In genomic region chr3:46942481-46943236, GRCh38 we compare ENCODE assay signal across 11 cellular contexts. TPM values are rescaled to one million over a fixed set of nuclear protein-coding genes. Genes with fewer than 3 reads are reported as not detected.
A peak's percentile ranks its signal among the peaks of the same experiment; 100 is the strongest.
DNase-seq lines count a peak whose midpoint lies in the region; ATAC-seq, FAIRE-seq and TF ChIP-seq lines count a peak whose summit lies in the region.
"Had no signal": no experiment of that assay in that cellular context is flagged by ENCODE, and none has a peak within 500 bp of the region (broad histone marks: within the 10 kb centered on the region; RNA-seq: fewer than 3 reads in every experiment).

No MANE protein-coding gene starts in this region.

- H3K36me3 Mint-ChIP-seq in activated naive CD4-positive, alpha-beta T cell treated with anti-CD3 and anti-CD28 coated beads, Interleukin-2, amount 50 U/mL, for 24 hours, result peaks cover 10% of the 10 kb centered on the region
- peaks cover 42% of the 10 kb centered on the region for H3K36me3 Mint-ChIP-seq in type B pancreatic cell

- no peak for TF ChIP-seq RAD21 in H1 (IDR thresholded peaks at IDR 0.05 in 1 of 2, conservative IDR thresholded peaks at IDR 0.05 in 1 of 2; ENCODE audit: low read depth in 2 of 2, low read length in 2 of 2)

- H3K14ac ChIP-seq in H1 (ENCODE audit: insufficient read length), result no peak overlapping the region

- H3K27me3 ChIP-seq in H1 (replicated peaks in 1 of 4; ENCODE audit: control insufficient read depth in 3 of 4, extremely low read depth in 1 of 4, insufficient read depth in 3 of 4, low read length in 3 of 4), result no peaks in the 10 kb centered on the region

- H2BK120ac ChIP-seq in H1 (replicated peaks; ENCODE audit: low read depth, low read length), result no peak overlapping the region

- H3K56ac ChIP-seq in H1 (replicated peaks; ENCODE audit: insufficient read length, low read depth, low read length), result no peak overlapping the region

- no peak overlapping the region for H3K27ac ChIP-seq in H1 (ENCODE audit: low read depth, low read length)

- no peak overlapping the region for H2BK15ac ChIP-seq in H1 (ENCODE audit: low read length)

- no peak overlapping the region for H2AFZ ChIP-seq in H1 (ENCODE audit: low read length)

- CTCF ChIA-PET in H1 (lab: Charles Lee; ENCODE audit: partially characterized antibody), result interaction anchor here (0.7 to 2.0 kb wide), 6 partner anchors 12 to 56 kb away, joined by 3 to 11 read pairs (median 4); no protein-coding TSS in a partner anchor

- peaks cover 32% of the 10 kb centered on the region for H3K79me1 ChIP-seq in H1 (ENCODE audit: low read depth, low read length)

- peak overlapping the region; percentile 13 for H3K4me3 Mint-ChIP-seq in activated naive CD4-positive, alpha-beta T cell treated with anti-CD3 and anti-CD28 coated beads, Interleukin-2, amount 50 U/mL, for 24 hours
- H3K4me3 Mint-ChIP-seq in type B pancreatic cell, result peak overlapping the region; percentile 65

- peaks cover 5 to 80% of the 10 kb centered on the region in 2 experiments for H3K79me2 ChIP-seq in H1 (ENCODE audit: control insufficient read depth in 1 of 2, insufficient read depth in 2 of 2, low read length in 2 of 2)

- H3K4me1 Mint-ChIP-seq in activated naive CD4-positive, alpha-beta T cell treated with anti-CD3 and anti-CD28 coated beads, Interleukin-2, amount 50 U/mL, for 24 hours, result peaks cover 72% of the 10 kb centered on the region
- H3K4me1 Mint-ChIP-seq in type B pancreatic cell (ENCODE audit: unreplicated experiment), result peaks cover 69% of the 10 kb centered on the region

- H2BK5ac ChIP-seq in H1 (ENCODE audit: low read depth, low read length), result no peak overlapping the region; the same call in 1 of the 2 replicates

- no peaks in the 10 kb centered on the region for H3K9me3 Mint-ChIP-seq in activated naive CD4-positive, alpha-beta T cell treated with anti-CD3 and anti-CD28 coated beads, Interleukin-2, amount 50 U/mL, for 24 hours
- peaks cover 9% of the 10 kb centered on the region for H3K9me3 Mint-ChIP-seq in type B pancreatic cell

- no peak for TF ChIP-seq EP300 in H1 (IDR thresholded peaks at IDR 0.05; ENCODE audit: borderline replicate concordance in 1 of 2, low read depth in 2 of 2, low read length in 2 of 2)

- H4K91ac ChIP-seq in H1 (replicated peaks; ENCODE audit: insufficient read length, low read length), result no peak overlapping the region

- POLR2A ChIA-PET in H1 (lab: Charles Lee; ENCODE audit: partially characterized antibody), result interaction anchor here (0.8 to 2.2 kb wide), 6 partner anchors 9 to 417 kb away, joined by 3 to 6 read pairs (median 4); partner anchors contain the start of gene CCDC12

- ATAC-seq in mucosa of descending colon, result no peak
- ATAC-seq in HG02840 (IDR thresholded peaks at IDR 0.05; ENCODE audit: low FRiP score, unreplicated experiment), result no peak
- ATAC-seq: Panc1 had no signal

- no peak for FAIRE-seq in H1 (lab: Jason Lieb, UNC)
- FAIRE-seq: endometrium had no signal

- 0 out of 2 replicates have a peak overlapping the region, but pooled peaks have one; percentile 7 for H4K8ac ChIP-seq in H1 (ENCODE audit: extremely low read depth, insufficient read depth, low read length)

- WGBS in H1 (ENCODE audit: extremely low coverage in 1 of 2, insufficient coverage in 1 of 2, insufficient read length in 1 of 2, insufficient replicate concordance in 2 of 2, low coverage in 1 of 2, low lambda C conversion rate in 2 of 2, missing lambda C conversion rate in 1 of 2), 2 experiments, result 91% methylated on average over 12 of the region's 12 CpGs; no CpG with 5 or more reads in 1 of the 2 experiments

- no peak for TF ChIP-seq CTCF in H1 (IDR thresholded peaks at IDR 0.05; ENCODE audit: control extremely low read depth in 1 of 3, insufficient read depth in 1 of 3, low read depth in 1 of 3, low read length in 3 of 3)
- TF ChIP-seq CTCF in mucosa of descending colon (IDR thresholded peaks at IDR 0.05), result no peak
- TF ChIP-seq CTCF in type B pancreatic cell (conservative IDR thresholded peaks at IDR 0.05), result no peak

- H3K4me2 ChIP-seq in H1 (ENCODE audit: insufficient read depth in 1 of 2, low read depth in 2 of 2, low read length in 2 of 2), result no peak overlapping the region

- H3K18ac ChIP-seq in H1 (ENCODE audit: extremely low read depth, low read length), result no peak overlapping the region

- H3K9ac ChIP-seq in H1 (replicated peaks in 1 of 4; ENCODE audit: extremely low read depth in 1 of 4, low read depth in 3 of 4, low read length in 3 of 4), result no peak overlapping the region

- H2BK12ac ChIP-seq in H1 (ENCODE audit: low read depth, low read length), result no peak overlapping the region; the same call in 1 of the 2 replicates

- peaks cover 5 to 14% (median 9%) of the 10 kb centered on the region in 4 experiments; a peak in 5 of 7 replicates for H3K4me1 ChIP-seq in H1 (replicated peaks in 1 of 4; ENCODE audit: control insufficient read depth in 3 of 4, insufficient read depth in 4 of 4, low read length in 3 of 4)
- peaks cover 55% of the 10 kb centered on the region for H3K4me1 ChIP-seq in mucosa of descending colon (ENCODE audit: low read depth)

- no peak overlapping the region for H3K4ac ChIP-seq in H1 (replicated peaks; ENCODE audit: insufficient read length, low read depth, low read length)

- H2BK20ac ChIP-seq in H1 (ENCODE audit: low read length), result no peak overlapping the region

- no peak overlapping the region for H4K5ac ChIP-seq in H1 (ENCODE audit: insufficient read length, low read depth, low read length)

- peak overlapping the region; percentile 47; the same call in 1 of the 2 replicates for H2AK5ac ChIP-seq in H1 (ENCODE audit: low read depth, low read length)

- peak overlapping the region; percentile 19 for H3K27ac Mint-ChIP-seq in activated naive CD4-positive, alpha-beta T cell treated with anti-CD3 and anti-CD28 coated beads, Interleukin-2, amount 50 U/mL, for 24 hours
- peak overlapping the region; percentile 97 for H3K27ac Mint-ChIP-seq in type B pancreatic cell

- TF ChIP-seq POLR2A in H1 (IDR thresholded peaks at IDR 0.05; ENCODE audit: control extremely low read depth in 1 of 2, low read depth in 2 of 2, low read length in 2 of 2), result no peak

- intact Hi-C loops in mucosa of descending colon (cut with DNase I, micrococcal nuclease), result no loop called here

- H3K4me3 ChIP-seq in H1 (ENCODE audit: extremely low read depth in 1 of 4, insufficient read depth in 2 of 4, low read depth in 3 of 4, low read length in 4 of 4) (no peak overlapping the region), mucosa of descending colon (no peak overlapping the region)

- H3K36me3 ChIP-seq in H1 (ENCODE audit: control insufficient read depth in 2 of 4, insufficient read depth in 4 of 4, low read length in 3 of 4), result peaks cover 2 to 11% (median 4%) of the 10 kb centered on the region in 4 experiments; a peak in 6 of 8 replicates
- H3K36me3 ChIP-seq in mucosa of descending colon (ENCODE audit: low read depth), result no peaks in the 10 kb centered on the region

- DNase-seq in activated naive CD4-positive, alpha-beta T cell treated with Interleukin-2 at 50 U/mL for 16 hours, result no peak
- no peak for DNase-seq in H1 (ENCODE audit: low read depth in 1 of 2, low spot score in 2 of 2)
- peak in 2 of 3 donors; percentile 33 to 38 for DNase-seq in mucosa of descending colon
- no peak for DNase-seq in type B pancreatic cell (ENCODE audit: extremely low spot score, unreplicated experiment)
- DNase-seq in NCI-H1930 (lab: John Stamatoyannopoulos, UW), result no peak
- no peak for DNase-seq in activated effector memory CD4-positive, alpha-beta T cell treated with anti-CD3 and anti-CD28 coated beads, Interleukin-2, amount 50 U/mL, for 16 hours
- DNase-seq: NCI-H187 treated with DMSO at 0.1 percent for 48 hours had no signal

- no peaks in the 10 kb centered on the region; the same call in 1 of the 2 replicates for H3K23me2 ChIP-seq in H1 (ENCODE audit: low read depth, low read length)

- H3K9me3 ChIP-seq in H1 (ENCODE audit: insufficient read depth in 2 of 2, low read depth in 1 of 2, low read length in 1 of 2) (no peaks in the 10 kb centered on the region), mucosa of descending colon (no peaks in the 10 kb centered on the region)

- H3K23ac ChIP-seq in H1 (ENCODE audit: insufficient read length), result no peak overlapping the region

- H4K20me1 ChIP-seq in H1 (replicated peaks in 1 of 2; ENCODE audit: control insufficient read depth in 1 of 2, insufficient read depth in 2 of 2, low read length in 2 of 2), result peaks cover 31 to 40% of the 10 kb centered on the region in 2 experiments

- no peaks in the 10 kb centered on the region for H3K27me3 Mint-ChIP-seq in activated naive CD4-positive, alpha-beta T cell treated with anti-CD3 and anti-CD28 coated beads, Interleukin-2, amount 50 U/mL, for 24 hours
- no peaks in the 10 kb centered on the region for H3K27me3 Mint-ChIP-seq in type B pancreatic cell

TF ChIP-seq in H1, 55 proteins besides CTCF, POLR2A, EP300 and RAD21:
- no peak for TF ChIP-seq MAFK (IDR thresholded peaks at IDR 0.05; ENCODE audit: low read depth, low read length)
- no peak for TF ChIP-seq HDAC6 (IDR thresholded peaks at IDR 0.05; ENCODE audit: low read depth, low read length)

RNA-seq across cellular contexts. Expression of gene CCDC12, which starts 33.9 kb away (rescaled TPM):
- total RNA-seq in H1 (2021; fragmentation: NEBNext Ultra II Directional; extraction: Animal tissue kit (Norgen Biotek cat#: 25700)), result 41.3 and 44.4 TPM in 2 replicates
- polyA plus RNA-seq in H1 (2011; rRNA removed), result 29.5 and 41.5 TPM in 2 replicates
- polyA plus RNA-seq in H1 (2011; cell fraction: cytosol; rRNA removed), result 57.2 TPM
- polyA plus RNA-seq in H1 (2011; cell fraction: nucleus; rRNA removed), result 37.1 TPM
- 50.0 to 59.6 TPM (median 58.4 TPM) in 4 replicates for polyA plus RNA-seq in H1 (2012, experiment 1 of 2)
- 27.9 TPM for polyA plus RNA-seq in H1 (2012, experiment 2 of 2)
- polyA plus RNA-seq in H1 (2013, experiment 1 of 2), result 39.5 TPM
- 41.8 TPM for polyA plus RNA-seq in H1 (2013, experiment 2 of 2)
- polyA minus RNA-seq in H1 (2011; rRNA and poly(A)+ RNA removed), result 20.6 and 38.9 TPM in 2 replicates
- 12.0 TPM for polyA minus RNA-seq in H1 (2011; cell fraction: cytosol; rRNA and poly(A)+ RNA removed)
- 55.5 TPM for polyA minus RNA-seq in H1 (2011; cell fraction: nucleus; rRNA and poly(A)+ RNA removed)
- total RNA-seq in mucosa of descending colon (10 to 100 TPM; 40.7 to 59.2 (median 45.0) TPM), type B pancreatic cell (ENCODE audit: low replicate concordance) (46.7 and 49.7 TPM in 2 replicates)

RNA-seq across cellular contexts. Expression of gene NBEAL2, which starts 36.8 kb away (rescaled TPM):
- 45.8 and 46.9 TPM in 2 replicates for total RNA-seq in H1 (2021; fragmentation: NEBNext Ultra II Directional; extraction: Animal tissue kit (Norgen Biotek cat#: 25700))
- 27.3 and 47.8 TPM in 2 replicates for polyA plus RNA-seq in H1 (2011; rRNA removed)
- polyA plus RNA-seq in H1 (2011; cell fraction: cytosol; rRNA removed), result 30.9 TPM
- 332 TPM for polyA plus RNA-seq in H1 (2011; cell fraction: nucleus; rRNA removed)
- polyA plus RNA-seq in H1 (2012, experiment 1 of 2), result 36.4 to 64.7 TPM (median 55.9 TPM) in 4 replicates
- polyA plus RNA-seq in H1 (2012, experiment 2 of 2), result 42.2 TPM
- 15.7 TPM for polyA plus RNA-seq in H1 (2013, experiment 1 of 2)
- 14.2 TPM for polyA plus RNA-seq in H1 (2013, experiment 2 of 2)
- 19.1 and 33.7 TPM in 2 replicates for polyA minus RNA-seq in H1 (2011; rRNA and poly(A)+ RNA removed)
- 16.9 TPM for polyA minus RNA-seq in H1 (2011; cell fraction: cytosol; rRNA and poly(A)+ RNA removed)
- 58.1 TPM for polyA minus RNA-seq in H1 (2011; cell fraction: nucleus; rRNA and poly(A)+ RNA removed)
- total RNA-seq in mucosa of descending colon (10 to 100 TPM; 49.2 to 94.0 (median 53.7) TPM), type B pancreatic cell (ENCODE audit: low replicate concordance) (115 and 241 TPM in 2 replicates)

Comparison
In these comparisons a context has a peak if more than half of its experiments do, and no peak if none do; other contexts are left out.
1. DNase-seq: peak in mucosa of descending colon (2 of 3); none in activated naive CD4-positive, alpha-beta T cell treated with Interleukin-2 at 50 U/mL for 16 hours (single experiment), H1 (0 of 2), type B pancreatic cell (single experiment), NCI-H1930 (0 of 2) and activated effector memory CD4-positive, alpha-beta T cell treated with anti-CD3 and anti-CD28 coated beads, Interleukin-2, amount 50 U/mL, for 16 hours (single experiment).